ENCODE assay signal across 8 cellular contexts in the genomic region with DNA sequence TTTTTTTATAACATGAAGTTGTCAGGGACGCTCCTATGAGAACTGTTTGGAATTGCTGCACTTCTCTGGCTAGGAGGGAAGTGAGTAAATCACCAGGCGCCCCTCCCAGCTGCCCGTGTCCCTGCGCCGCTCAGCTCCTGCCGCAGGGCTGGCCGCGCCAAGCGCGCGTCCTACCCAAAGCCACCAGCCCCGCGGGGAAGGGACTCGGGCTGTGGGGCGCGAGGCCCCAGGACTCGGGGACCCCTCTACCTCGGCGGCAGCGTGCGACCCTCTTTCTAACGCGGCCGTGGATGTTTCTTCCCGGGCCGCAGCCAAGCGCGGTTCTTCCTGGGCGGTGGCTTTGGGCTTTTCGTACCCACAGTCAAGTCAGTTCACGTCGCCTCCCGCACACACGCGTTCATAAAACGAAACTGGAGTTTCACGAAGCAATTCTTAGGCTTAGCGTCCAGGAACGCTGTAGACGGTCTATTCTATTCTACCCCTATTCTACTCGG. TPM values are rescaled to one million over a fixed set of nuclear protein-coding genes. Genes with fewer than 3 reads are reported as not detected.
DNase-seq lines count a peak whose midpoint lies in the region; ATAC-seq and TF ChIP-seq lines count a peak whose summit lies in the region.

No MANE protein-coding gene starts in this region.

- CTCF ChIA-PET in IMR-90 (lab: Yijun Ruan, JAX): interaction anchor here (0.6 to 2.2 kb wide), 3 partner anchors 11 to 479 kb away, joined by 3 to 5 read pairs (median 4); no protein-coding TSS in a partner anchor

- peak in 1 of 2 donors; percentile 17 for ATAC-seq in CD4-positive, CD25-positive, alpha-beta regulatory T cell (ENCODE audit: low read depth in 2 of 2)
- ATAC-seq in IMR-90 (ENCODE audit: low read depth): peak; percentile 85

- dilution Hi-C loops in IMR-90 (cut with HindIII; ENCODE audit: low sequenced_read_pairs, unreplicated experiment): no loop called here

- H2BK120ac ChIP-seq in IMR-90 (ENCODE audit: low read depth, low read length) (peak overlapping the region; percentile 50), mesendoderm (ENCODE audit: low read depth, low read length) (no peak overlapping the region)

- peaks cover 5 to 23% (median 12%) of the 10 kb centered on the region in 4 donors for H3K4me1 Mint-ChIP-seq in CD4-positive, CD25-positive, alpha-beta regulatory T cell

- peak overlapping the region; percentile 69 for H3K9ac ChIP-seq in IMR-90 (ENCODE audit: low read depth, low read length)
- peak overlapping the region; percentile 22 to 55 for H3K9ac ChIP-seq in duodenal mucosa (ENCODE audit: low read depth in 1 of 2, low read length in 2 of 2)
- H3K9ac ChIP-seq in mesendoderm (ENCODE audit: low read length): peak overlapping the region; percentile 20

- peak overlapping the region; percentile 74 for H3K4ac ChIP-seq in IMR-90 (ENCODE audit: low read depth, low read length)
- no peak overlapping the region for H3K4ac ChIP-seq in mesendoderm (ENCODE audit: low read depth, low read length)

- POLR2A ChIA-PET in IMR-90 (lab: Charles Lee; ENCODE audit: unreplicated experiment): interaction anchor here (0.7 kb wide), 1 partner anchor 293 kb away, joined by 28 read pairs; no protein-coding TSS in a partner anchor

- no peaks in the 10 kb centered on the region for H3K36me3 ChIP-seq in CD4-positive, CD25-positive, alpha-beta regulatory T cell (ENCODE audit: control insufficient read depth, insufficient read depth, low read length)
- peaks cover 2% of the 10 kb centered on the region; the same call in 1 of the 2 replicates for H3K36me3 ChIP-seq in IMR-90 (ENCODE audit: control insufficient read depth, insufficient read depth, low read length)
- peaks cover 6 to 9% of the 10 kb centered on the region in 2 donors for H3K36me3 ChIP-seq in duodenal mucosa (ENCODE audit: control insufficient read depth in 1 of 2, insufficient read depth in 2 of 2, low read length in 2 of 2)
- H3K36me3 ChIP-seq in mesendoderm (ENCODE audit: control insufficient read depth, insufficient read depth, low read length): no peaks in the 10 kb centered on the region
- H3K36me3 ChIP-seq in vagina: no peaks in the 10 kb centered on the region

- H2AK5ac ChIP-seq in IMR-90 (ENCODE audit: low read depth, low read length) (peak overlapping the region; percentile 71), mesendoderm (ENCODE audit: low read length) (no peak overlapping the region)

- WGBS in IMR-90 (ENCODE audit: extremely low coverage in 2 of 2, insufficient read length in 1 of 2), 2 experiments: 3% methylated on average over 26 of the region's 41 CpGs; no CpG with 5 or more reads in 1 of the 2 experiments
- WGBS in mesendoderm (ENCODE audit: extremely low coverage, insufficient coverage, low lambda C conversion rate): no CpG with 5 or more reads among the region's 41 CpGs

- in situ Hi-C loops in IMR-90 (cut with MboI; ENCODE audit: low sequenced_read_pairs): no loop called here

- H3K79me1 ChIP-seq in IMR-90 (ENCODE audit: low read depth in 1 of 2, low read length in 2 of 2): 0 out of 4 replicates have a peak, but pooled peaks cover 4 to 5% of the 10 kb centered on the region in 2 experiments
- H3K79me1 ChIP-seq in mesendoderm (ENCODE audit: low read length): no peaks in the 10 kb centered on the region

- peaks cover 17% of the 10 kb centered on the region for H3K4me1 ChIP-seq in CD4-positive, CD25-positive, alpha-beta regulatory T cell (ENCODE audit: control insufficient read depth, insufficient read depth, low read length, poor library complexity, severe bottlenecking)
- H3K4me1 ChIP-seq in IMR-90 (ENCODE audit: control insufficient read depth, insufficient read depth, low read length) (peaks cover 9% of the 10 kb centered on the region), duodenal mucosa (ENCODE audit: control insufficient read depth in 1 of 2, insufficient read depth in 2 of 2, low read length in 2 of 2) (peaks cover 5 to 8% of the 10 kb centered on the region in 2 donors), mesendoderm (ENCODE audit: control insufficient read depth, low read depth, low read length) (peaks cover 5% of the 10 kb centered on the region), vagina (peaks cover 16% of the 10 kb centered on the region)

- H3K23ac ChIP-seq in IMR-90 (ENCODE audit: low read depth, low read length) (peak overlapping the region; percentile 80), mesendoderm (ENCODE audit: low read length) (no peak overlapping the region)

- H2BK15ac ChIP-seq in IMR-90 (ENCODE audit: low read depth, low read length): peak overlapping the region; percentile 62
- no peak overlapping the region for H2BK15ac ChIP-seq in mesendoderm (replicated peaks; ENCODE audit: low read depth)

- H3K79me2 ChIP-seq in mesendoderm (ENCODE audit: control insufficient read depth, insufficient read depth, low read length): no peaks in the 10 kb centered on the region

- H3K4me3 ChIP-seq in CD4-positive, CD25-positive, alpha-beta regulatory T cell (ENCODE audit: low read depth, low read length): peak overlapping the region; percentile 43
- H3K4me3 ChIP-seq in IMR-90 (ENCODE audit: insufficient read depth, low read depth, low read length): peak overlapping the region; percentile 67
- peak overlapping the region; percentile 70 to 71 for H3K4me3 ChIP-seq in duodenal mucosa (ENCODE audit: low read depth in 1 of 2, low read length in 2 of 2)
- no peak overlapping the region for H3K4me3 ChIP-seq in mesendoderm (ENCODE audit: low read length)
- H3K4me3 ChIP-seq in vagina: peak overlapping the region; percentile 54 to 55

- intact Hi-C loops in IMR-90 (cut with micrococcal nuclease): no loop called here
- intact Hi-C loops in vagina (cut with DNase I): no loop called here

- H3K27ac Mint-ChIP-seq in CD4-positive, CD25-positive, alpha-beta regulatory T cell: no peak overlapping the region

- peak overlapping the region; percentile 89 for H3K14ac ChIP-seq in IMR-90 (replicated peaks; ENCODE audit: low read depth, low read length)

- H3K56ac ChIP-seq in IMR-90 (ENCODE audit: extremely low read depth, insufficient read depth, low read length) (peak overlapping the region; percentile 48; the same call in 1 of the 2 replicates), mesendoderm (ENCODE audit: low read length) (peak overlapping the region; percentile 9)

- TF ChIP-seq CTCF in IMR-90 (conservative IDR thresholded peaks at IDR 0.05; ENCODE audit: low read depth, low read length) (no peak), vagina (IDR thresholded peaks at IDR 0.05) (no peak)

- peak overlapping the region; percentile 38 for H3K18ac ChIP-seq in IMR-90 (ENCODE audit: low read depth, low read length)
- H3K18ac ChIP-seq in mesendoderm (ENCODE audit: low read length): no peak overlapping the region

- no peak for TF ChIP-seq POLR2A in IMR-90 (IDR thresholded peaks at IDR 0.05; ENCODE audit: low read depth, low read length)
- no peak for TF ChIP-seq POLR2A in vagina (IDR thresholded peaks at IDR 0.05)

- H3K9me1 ChIP-seq in IMR-90 (ENCODE audit: insufficient read depth, low read length): 0 out of 2 replicates have a peak, but pooled peaks cover 3% of the 10 kb centered on the region

- peaks cover 15% of the 10 kb centered on the region for H3K36me3 Mint-ChIP-seq in CD4-positive, CD25-positive, alpha-beta regulatory T cell

- BruUV-seq in IMR-90 (replicated peaks; lab: Mats Ljungman, UMichigan): no TSS peak

- H4K91ac ChIP-seq in IMR-90 (ENCODE audit: insufficient read depth, low read depth, low read length): peak overlapping the region; percentile 72

- peak overlapping the region; percentile 88 for H3K4me2 ChIP-seq in IMR-90 (ENCODE audit: low read depth, low read length)
- peak overlapping the region; percentile 25 for H3K4me2 ChIP-seq in mesendoderm (ENCODE audit: low read length)

- peak overlapping the region; percentile 11 to 82 (median 42) for H3K4me3 Mint-ChIP-seq in CD4-positive, CD25-positive, alpha-beta regulatory T cell

- H4K5ac ChIP-seq in IMR-90 (ENCODE audit: low read depth, low read length): peak overlapping the region; percentile 35
- no peak overlapping the region for H4K5ac ChIP-seq in mesendoderm (ENCODE audit: low read length)

- no peak for TF ChIP-seq RAD21 in IMR-90 (IDR thresholded peaks at IDR 0.05; ENCODE audit: low read length)

- H2AK9ac ChIP-seq in IMR-90 (replicated peaks; ENCODE audit: low read depth, low read length, poor library complexity): peak overlapping the region; percentile 13

- peak overlapping the region; percentile 82 to 88 for H4K8ac ChIP-seq in IMR-90 (ENCODE audit: low read depth in 2 of 2, low read length in 2 of 2)
- no peak overlapping the region for H4K8ac ChIP-seq in mesendoderm (ENCODE audit: low read depth, low read length)

- no peaks in the 10 kb centered on the region for H3K9me3 ChIP-seq in CD4-positive, CD25-positive, alpha-beta regulatory T cell (ENCODE audit: control insufficient read depth in 2 of 2, low read length in 2 of 2)
- H3K9me3 ChIP-seq in IMR-90 (ENCODE audit: control insufficient read depth, insufficient read depth, low read length): no peaks in the 10 kb centered on the region
- no peaks in the 10 kb centered on the region for H3K9me3 ChIP-seq in duodenal mucosa (ENCODE audit: control insufficient read depth in 1 of 2, low read length in 2 of 2)
- H3K9me3 ChIP-seq in vagina: no peaks in the 10 kb centered on the region

- peaks cover 71% of the 10 kb centered on the region for H3K27me3 Mint-ChIP-seq in CD4-positive, CD25-positive, alpha-beta regulatory T cell

- peak overlapping the region; percentile 88 for H2AFZ ChIP-seq in IMR-90 (replicated peaks; ENCODE audit: low read length, poor library complexity)

- H2BK20ac ChIP-seq in IMR-90 (ENCODE audit: low read depth, low read length): peak overlapping the region; percentile 75; the same call in 1 of the 2 replicates

- H4K20me1 ChIP-seq in IMR-90 (ENCODE audit: insufficient read depth, low read length): no peaks in the 10 kb centered on the region

- H3K9me3 Mint-ChIP-seq in CD4-positive, CD25-positive, alpha-beta regulatory T cell: peaks cover 0 to 1% (median 0%) of the 10 kb centered on the region in 7 donors

- peak overlapping the region; percentile 15 for H2BK5ac ChIP-seq in IMR-90 (ENCODE audit: low read depth, low read length, poor library complexity, severe bottlenecking)
- no peak overlapping the region for H2BK5ac ChIP-seq in mesendoderm (ENCODE audit: low read length)

- no peak overlapping the region for H3K27ac ChIP-seq in CD4-positive, CD25-positive, alpha-beta regulatory T cell (ENCODE audit: insufficient read depth, low read length, poor library complexity, severe bottlenecking)
- peak overlapping the region; percentile 56 for H3K27ac ChIP-seq in IMR-90 (ENCODE audit: insufficient read depth, low read length)
- H3K27ac ChIP-seq in duodenal mucosa (ENCODE audit: low read depth, low read length): no peak overlapping the region
- no peak overlapping the region for H3K27ac ChIP-seq in mesendoderm (ENCODE audit: low read depth, low read length)
- no peak overlapping the region for H3K27ac ChIP-seq in vagina

- DNase-seq in CD4-positive, CD25-positive, alpha-beta regulatory T cell: no peak
- peak; percentile 62 for DNase-seq in IMR-90
- DNase-seq in mesendoderm: peak; percentile 63
- no peak for DNase-seq in vagina (ENCODE audit: extremely low spot score in 2 of 2)
- DNase-seq in NCI-H1694 (lab: John Stamatoyannopoulos, UW): no peak
- no peak for DNase-seq in NCI-H524 treated with DMSO at 0.1 percent for 48 hours (lab: John Stamatoyannopoulos, UW)
- no peak for DNase-seq in NCI-H69 (lab: John Stamatoyannopoulos, UW)

- peaks cover 24% of the 10 kb centered on the region for H3K27me3 ChIP-seq in CD4-positive, CD25-positive, alpha-beta regulatory T cell (ENCODE audit: control insufficient read depth, insufficient read depth, low read length)
- peaks cover 2% of the 10 kb centered on the region for H3K27me3 ChIP-seq in IMR-90 (ENCODE audit: control insufficient read depth, insufficient read depth, low read length)
- H3K27me3 ChIP-seq in duodenal mucosa (ENCODE audit: control insufficient read depth in 1 of 2, insufficient read depth in 2 of 2, low read length in 2 of 2): peaks cover 19 to 20% of the 10 kb centered on the region in 2 donors
- peaks cover 62% of the 10 kb centered on the region for H3K27me3 ChIP-seq in mesendoderm (ENCODE audit: insufficient read depth, low read length, poor library complexity)
- H3K27me3 ChIP-seq in vagina: no peaks in the 10 kb centered on the region

RNA-seq across cellular contexts. Expression of a gene that starts 15.2 kb away (rescaled TPM):
- not detected for total RNA-seq in CD4-positive, CD25-positive, alpha-beta regulatory T cell
- not detected for polyA plus RNA-seq in CD4-positive, CD25-positive, alpha-beta regulatory T cell
- total RNA-seq in IMR-90 (2012; rRNA removed) (1.3 and 1.9 TPM in 2 replicates), vagina (9.8 TPM)
- 4.0 and 4.7 TPM in 2 replicates for polyA plus RNA-seq in IMR-90 (2012; rRNA removed)
- 3.4 and 6.3 TPM in 2 replicates for polyA plus RNA-seq in IMR-90 (2012; cell fraction: cytosol; rRNA removed)
- 6.5 and 7.2 TPM in 2 replicates for polyA plus RNA-seq in IMR-90 (2012; cell fraction: nucleus; rRNA removed; ENCODE audit: low replicate concordance)
- 1.1 TPM for polyA plus RNA-seq in mesendoderm (2013, experiment 1 of 2)
- polyA plus RNA-seq in mesendoderm (2013, experiment 2 of 2): 1.1 TPM

Comparison
In these comparisons a context has a peak if more than half of its experiments do, and no peak if none do; other contexts are left out.
1. DNase-seq: peak in IMR-90 (single experiment) and mesendoderm (single experiment); none in CD4-positive, CD25-positive, alpha-beta regulatory T cell (0 of 3), vagina (0 of 2), NCI-H1694 (single experiment), NCI-H524 treated with DMSO at 0.1 percent for 48 hours (single experiment) and NCI-H69 (single experiment).
2. Peak in every context shown above with its lines, with median percentiles within 50 percentile points of each other: H3K9ac ChIP-seq.